In the genomic region with DNA sequence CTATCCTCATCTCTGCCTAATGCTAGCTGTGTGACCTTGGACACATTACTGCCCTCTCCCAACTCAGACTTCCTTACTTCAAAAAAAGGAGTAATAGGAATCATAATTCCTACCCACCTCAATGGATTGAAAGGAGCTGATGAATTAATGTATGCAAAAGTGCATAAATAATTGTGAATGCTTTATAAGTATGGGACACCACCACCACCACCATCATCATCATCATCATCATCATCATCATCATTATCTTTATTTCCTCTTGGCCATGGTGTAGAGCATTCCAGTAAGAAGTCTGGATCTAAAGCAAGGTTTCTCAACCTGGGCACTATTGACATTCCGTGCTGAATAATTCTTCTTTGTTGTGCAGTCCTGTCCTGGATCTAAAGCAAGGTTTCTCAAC, we compare ENCODE assay signal across 8 cellular contexts.
"Had no signal": no experiment of that assay in that cellular context is flagged by ENCODE, and none has a peak within 500 bp of the region (broad histone marks: within the 10 kb centered on the region; RNA-seq: fewer than 3 reads in every experiment).

No MANE protein-coding gene starts in this region.

- H3K4me2 ChIP-seq: KMS-11 had no signal

- H3K27me3 Mint-ChIP-seq: IgD-negative memory B cell had no signal

- DNase-seq: IMR-90, KBM-7, KG1 had no signal

- H3K27ac Mint-ChIP-seq: IgD-negative memory B cell had no signal

- H3K4me3 Mint-ChIP-seq: IgD-negative memory B cell had no signal

- H3K9me3 Mint-ChIP-seq: IgD-negative memory B cell had no signal

- H3K4me3 ChIP-seq: K562 had no signal

- FAIRE-seq: HTR-8/SVneo, K562 had no signal

- ATAC-seq: K562 had no signal

- H3K27ac ChIP-seq: HL-60, KMS-11 had no signal

- H3K9ac ChIP-seq: KMS-11 had no signal

- H3K4me1 Mint-ChIP-seq: IgD-negative memory B cell had no signal
